1 cellular context compared by ENCODE assay signal in genomic region chr4:4801013-4801412, GRCh38.
TF ChIP-seq lines count a peak whose summit lies in the region.

No MANE protein-coding gene starts in this region.

TF ChIP-seq in SK-N-SH, 30 proteins besides CTCF, POLR2A, EP300 and RAD21 (continued from another document):
- TF ChIP-seq REST (IDR thresholded peaks at IDR 0.05; ENCODE audit: low read depth, low read length) (no peak), RFX5 (IDR thresholded peaks at IDR 0.05; ENCODE audit: low read length) (no peak), FOXM1 (IDR thresholded peaks at IDR 0.05; ENCODE audit: low read depth) (no peak), YY1 (IDR thresholded peaks at IDR 0.05; ENCODE audit: low read depth) (no peak), GATA2 (CRISPR knock-in tag; IDR thresholded peaks at IDR 0.05) (no peak), JUND (IDR thresholded peaks at IDR 0.05) (no peak), TAF1 (IDR thresholded peaks at IDR 0.05; ENCODE audit: borderline replicate concordance, low read depth, low read length) (no peak), ELF1 (IDR thresholded peaks at IDR 0.05) (no peak), MEF2A (IDR thresholded peaks at IDR 0.05; ENCODE audit: borderline replicate concordance, low read depth) (no peak), SMC3 (IDR thresholded peaks at IDR 0.05; ENCODE audit: low read depth, low read length) (no peak)
- TF ChIP-seq, protein P1, sequence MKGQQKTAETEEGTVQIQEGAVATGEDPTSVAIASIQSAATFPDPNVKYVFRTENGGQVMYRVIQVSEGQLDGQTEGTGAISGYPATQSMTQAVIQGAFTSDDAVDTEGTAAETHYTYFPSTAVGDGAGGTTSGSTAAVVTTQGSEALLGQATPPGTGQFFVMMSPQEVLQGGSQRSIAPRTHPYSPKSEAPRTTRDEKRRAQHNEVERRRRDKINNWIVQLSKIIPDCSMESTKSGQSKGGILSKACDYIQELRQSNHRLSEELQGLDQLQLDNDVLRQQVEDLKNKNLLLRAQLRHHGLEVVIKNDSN (IDR thresholded peaks at IDR 0.05; ENCODE audit: borderline replicate concordance, low read depth) = no peak
